1 cellular context compared by ENCODE assay signal in the genomic region with DNA sequence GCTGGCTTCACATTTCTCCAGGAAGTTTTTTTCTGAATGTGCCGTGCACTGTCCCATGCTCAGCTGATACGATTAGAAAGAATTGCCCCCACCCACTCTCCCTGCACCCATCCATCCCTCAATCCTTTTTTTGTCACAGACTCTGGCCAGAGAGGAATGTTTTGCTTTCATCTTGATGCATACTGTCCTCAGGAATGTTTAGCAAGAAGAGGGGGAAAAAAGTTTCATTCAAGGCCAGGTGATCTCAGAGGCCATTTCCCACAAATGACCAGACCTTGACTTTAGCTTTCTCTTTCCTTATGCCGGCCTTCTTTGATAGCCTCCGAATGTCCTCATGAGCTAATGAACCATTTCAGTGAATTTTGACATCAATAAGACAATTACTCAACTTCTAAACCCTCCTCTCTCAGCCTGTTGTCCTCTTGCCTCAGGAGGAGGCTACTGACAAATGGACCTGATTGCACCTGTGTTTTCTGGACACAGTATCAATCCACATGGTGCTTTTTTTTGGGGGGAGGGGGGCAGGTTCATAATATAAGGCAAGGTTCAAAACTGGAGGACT.
TF ChIP-seq lines count a peak whose summit lies in the region.

No MANE protein-coding gene starts in this region.

TF ChIP-seq in SK-N-SH, 30 proteins besides CTCF, POLR2A, EP300 and RAD21 (continued from another document):
- TF ChIP-seq TAF1 (IDR thresholded peaks at IDR 0.05; ENCODE audit: borderline replicate concordance, low read depth, low read length) (no peak), GABPA (IDR thresholded peaks at IDR 0.05; ENCODE audit: low read depth) (no peak), EZH2phosphoT487 (IDR thresholded peaks at IDR 0.05; ENCODE audit: borderline replicate concordance, low read depth) (no peak), TEAD4 (IDR thresholded peaks at IDR 0.05; ENCODE audit: borderline replicate concordance, insufficient read depth) (peak; percentile 72; the same call in 1 of the 2 replicates), NRF1 (IDR thresholded peaks at IDR 0.05; ENCODE audit: low read depth, low read length) (no peak), GATA2 (CRISPR knock-in tag; IDR thresholded peaks at IDR 0.05) (no peak), RXRA (IDR thresholded peaks at IDR 0.05; ENCODE audit: borderline replicate concordance, low read depth) (peak; percentile 42; the same call in 1 of the 2 replicates), FOSL2 (IDR thresholded peaks at IDR 0.05; ENCODE audit: borderline replicate concordance, low read depth) (peak; percentile 65), FOXM1 (IDR thresholded peaks at IDR 0.05; ENCODE audit: low read depth) (0 out of 2 replicates have a peak, but pooled peaks have one; percentile 47), NFIC (IDR thresholded peaks at IDR 0.05; ENCODE audit: borderline replicate concordance) (peak; percentile 35; the same call in 1 of the 2 replicates)
- TF ChIP-seq, protein P1, sequence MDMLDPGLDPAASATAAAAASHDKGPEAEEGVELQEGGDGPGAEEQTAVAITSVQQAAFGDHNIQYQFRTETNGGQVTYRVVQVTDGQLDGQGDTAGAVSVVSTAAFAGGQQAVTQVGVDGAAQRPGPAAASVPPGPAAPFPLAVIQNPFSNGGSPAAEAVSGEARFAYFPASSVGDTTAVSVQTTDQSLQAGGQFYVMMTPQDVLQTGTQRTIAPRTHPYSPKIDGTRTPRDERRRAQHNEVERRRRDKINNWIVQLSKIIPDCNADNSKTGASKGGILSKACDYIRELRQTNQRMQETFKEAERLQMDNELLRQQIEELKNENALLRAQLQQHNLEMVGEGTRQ (IDR thresholded peaks at IDR 0.05; ENCODE audit: borderline replicate concordance, low read depth, low read length) = no peak
- TF ChIP-seq, protein P2, sequence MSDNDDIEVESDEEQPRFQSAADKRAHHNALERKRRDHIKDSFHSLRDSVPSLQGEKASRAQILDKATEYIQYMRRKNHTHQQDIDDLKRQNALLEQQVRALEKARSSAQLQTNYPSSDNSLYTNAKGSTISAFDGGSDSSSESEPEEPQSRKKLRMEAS (IDR thresholded peaks at IDR 0.05; ENCODE audit: low read depth) = peak; percentile 18; the same call in 1 of the 2 replicates
- TF ChIP-seq, protein P3, sequence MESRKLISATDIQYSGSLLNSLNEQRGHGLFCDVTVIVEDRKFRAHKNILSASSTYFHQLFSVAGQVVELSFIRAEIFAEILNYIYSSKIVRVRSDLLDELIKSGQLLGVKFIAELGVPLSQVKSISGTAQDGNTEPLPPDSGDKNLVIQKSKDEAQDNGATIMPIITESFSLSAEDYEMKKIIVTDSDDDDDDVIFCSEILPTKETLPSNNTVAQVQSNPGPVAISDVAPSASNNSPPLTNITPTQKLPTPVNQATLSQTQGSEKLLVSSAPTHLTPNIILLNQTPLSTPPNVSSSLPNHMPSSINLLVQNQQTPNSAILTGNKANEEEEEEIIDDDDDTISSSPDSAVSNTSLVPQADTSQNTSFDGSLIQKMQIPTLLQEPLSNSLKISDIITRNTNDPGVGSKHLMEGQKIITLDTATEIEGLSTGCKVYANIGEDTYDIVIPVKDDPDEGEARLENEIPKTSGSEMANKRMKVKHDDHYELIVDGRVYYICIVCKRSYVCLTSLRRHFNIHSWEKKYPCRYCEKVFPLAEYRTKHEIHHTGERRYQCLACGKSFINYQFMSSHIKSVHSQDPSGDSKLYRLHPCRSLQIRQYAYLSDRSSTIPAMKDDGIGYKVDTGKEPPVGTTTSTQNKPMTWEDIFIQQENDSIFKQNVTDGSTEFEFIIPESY (IDR thresholded peaks at IDR 0.05; ENCODE audit: borderline replicate concordance, low read depth) = no peak
- TF ChIP-seq, protein P4, sequence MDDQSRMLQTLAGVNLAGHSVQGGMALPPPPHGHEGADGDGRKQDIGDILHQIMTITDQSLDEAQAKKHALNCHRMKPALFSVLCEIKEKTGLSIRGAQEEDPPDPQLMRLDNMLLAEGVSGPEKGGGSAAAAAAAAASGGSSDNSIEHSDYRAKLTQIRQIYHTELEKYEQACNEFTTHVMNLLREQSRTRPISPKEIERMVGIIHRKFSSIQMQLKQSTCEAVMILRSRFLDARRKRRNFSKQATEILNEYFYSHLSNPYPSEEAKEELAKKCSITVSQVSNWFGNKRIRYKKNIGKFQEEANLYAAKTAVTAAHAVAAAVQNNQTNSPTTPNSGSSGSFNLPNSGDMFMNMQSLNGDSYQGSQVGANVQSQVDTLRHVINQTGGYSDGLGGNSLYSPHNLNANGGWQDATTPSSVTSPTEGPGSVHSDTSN (IDR thresholded peaks at IDR 0.05) = peak; percentile 71
